In genomic region chr14:72800296-72800695, GRCh38 we compare ENCODE assay signal across 2 cellular contexts.
TF ChIP-seq lines count a peak whose summit lies in the region.

No MANE protein-coding gene starts in this region.

TF ChIP-seq in H1, 55 proteins besides CTCF, POLR2A, EP300 and RAD21:
- TF ChIP-seq SP2 (IDR thresholded peaks at IDR 0.05; ENCODE audit: low read length) (no peak), RXRA (IDR thresholded peaks at IDR 0.05; ENCODE audit: insufficient read depth, low read depth, low read length) (no peak), BCL11A (IDR thresholded peaks at IDR 0.05; ENCODE audit: low read depth in 2 of 2, low read length in 2 of 2) (no peak), ATF2 (IDR thresholded peaks at IDR 0.05; ENCODE audit: low read length) (no peak), NANOG (IDR thresholded peaks at IDR 0.05; ENCODE audit: insufficient read depth, low read depth, low read length, poor library complexity, severe bottlenecking) (no peak), SUZ12 (IDR thresholded peaks at IDR 0.05; ENCODE audit: low read length) (no peak), TAF7 (optimal IDR thresholded peaks at IDR 0.05; ENCODE audit: borderline replicate concordance, low read depth, low read length) (no peak), POLR2AphosphoS5 (IDR thresholded peaks at IDR 0.05; ENCODE audit: low read depth, low read length) (no peak), GTF2F1 (IDR thresholded peaks at IDR 0.05; ENCODE audit: borderline replicate concordance, low read depth, low read length) (no peak), USF2 (IDR thresholded peaks at IDR 0.05; ENCODE audit: low read length) (no peak), TAF1 (IDR thresholded peaks at IDR 0.05; ENCODE audit: low read depth, low read length) (no peak), BRCA1 (IDR thresholded peaks at IDR 0.05; ENCODE audit: low read depth, low read length) (no peak), SP4 (IDR thresholded peaks at IDR 0.05; ENCODE audit: low read length) (no peak), MAFK (IDR thresholded peaks at IDR 0.05; ENCODE audit: low read depth, low read length) (no peak), POU5F1 (IDR thresholded peaks at IDR 0.05; ENCODE audit: low read depth, low read length) (no peak)
- TF ChIP-seq, protein P1, sequence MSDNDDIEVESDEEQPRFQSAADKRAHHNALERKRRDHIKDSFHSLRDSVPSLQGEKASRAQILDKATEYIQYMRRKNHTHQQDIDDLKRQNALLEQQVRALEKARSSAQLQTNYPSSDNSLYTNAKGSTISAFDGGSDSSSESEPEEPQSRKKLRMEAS (IDR thresholded peaks at IDR 0.05), result no peak

TF ChIP-seq in HepG2, 621 proteins besides CTCF, POLR2A, EP300 and RAD21:
- TF ChIP-seq, protein P2, sequence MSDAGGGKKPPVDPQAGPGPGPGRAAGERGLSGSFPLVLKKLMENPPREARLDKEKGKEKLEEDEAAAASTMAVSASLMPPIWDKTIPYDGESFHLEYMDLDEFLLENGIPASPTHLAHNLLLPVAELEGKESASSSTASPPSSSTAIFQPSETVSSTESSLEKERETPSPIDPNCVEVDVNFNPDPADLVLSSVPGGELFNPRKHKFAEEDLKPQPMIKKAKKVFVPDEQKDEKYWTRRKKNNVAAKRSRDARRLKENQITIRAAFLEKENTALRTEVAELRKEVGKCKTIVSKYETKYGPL (CRISPR knock-in tag; IDR thresholded peaks at IDR 0.05), result no peak
- no peak for TF ChIP-seq TRIM24 (CRISPR knock-in tag; IDR thresholded peaks at IDR 0.05)
- TF ChIP-seq DNMT1 (CRISPR knock-in tag; IDR thresholded peaks at IDR 0.05), result no peak
- no peak for TF ChIP-seq IRX3 (CRISPR knock-in tag; IDR thresholded peaks at IDR 0.05; ENCODE audit: borderline replicate concordance, low read depth)
- TF ChIP-seq TMF1 (CRISPR knock-in tag; IDR thresholded peaks at IDR 0.05; ENCODE audit: low read depth), result no peak
- no peak for TF ChIP-seq ZMYM3 (CRISPR knock-in tag; IDR thresholded peaks at IDR 0.05)
- TF ChIP-seq PRDM15 (CRISPR knock-in tag; IDR thresholded peaks at IDR 0.05), result no peak
- no peak for TF ChIP-seq TP53 (CRISPR knock-in tag; conservative IDR thresholded peaks at IDR 0.05)
- TF ChIP-seq, protein P3, sequence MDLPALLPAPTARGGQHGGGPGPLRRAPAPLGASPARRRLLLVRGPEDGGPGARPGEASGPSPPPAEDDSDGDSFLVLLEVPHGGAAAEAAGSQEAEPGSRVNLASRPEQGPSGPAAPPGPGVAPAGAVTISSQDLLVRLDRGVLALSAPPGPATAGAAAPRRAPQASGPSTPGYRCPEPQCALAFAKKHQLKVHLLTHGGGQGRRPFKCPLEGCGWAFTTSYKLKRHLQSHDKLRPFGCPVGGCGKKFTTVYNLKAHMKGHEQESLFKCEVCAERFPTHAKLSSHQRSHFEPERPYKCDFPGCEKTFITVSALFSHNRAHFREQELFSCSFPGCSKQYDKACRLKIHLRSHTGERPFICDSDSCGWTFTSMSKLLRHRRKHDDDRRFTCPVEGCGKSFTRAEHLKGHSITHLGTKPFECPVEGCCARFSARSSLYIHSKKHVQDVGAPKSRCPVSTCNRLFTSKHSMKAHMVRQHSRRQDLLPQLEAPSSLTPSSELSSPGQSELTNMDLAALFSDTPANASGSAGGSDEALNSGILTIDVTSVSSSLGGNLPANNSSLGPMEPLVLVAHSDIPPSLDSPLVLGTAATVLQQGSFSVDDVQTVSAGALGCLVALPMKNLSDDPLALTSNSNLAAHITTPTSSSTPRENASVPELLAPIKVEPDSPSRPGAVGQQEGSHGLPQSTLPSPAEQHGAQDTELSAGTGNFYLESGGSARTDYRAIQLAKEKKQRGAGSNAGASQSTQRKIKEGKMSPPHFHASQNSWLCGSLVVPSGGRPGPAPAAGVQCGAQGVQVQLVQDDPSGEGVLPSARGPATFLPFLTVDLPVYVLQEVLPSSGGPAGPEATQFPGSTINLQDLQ (CRISPR knock-in tag; IDR thresholded peaks at IDR 0.05), result no peak
- TF ChIP-seq TFAP4 (IDR thresholded peaks at IDR 0.05; ENCODE audit: borderline replicate concordance, low read depth), result no peak
- TF ChIP-seq RFXAP (CRISPR knock-in tag; IDR thresholded peaks at IDR 0.05; ENCODE audit: borderline replicate concordance), result no peak
- no peak for TF ChIP-seq NCOR1 (IDR thresholded peaks at IDR 0.05; ENCODE audit: borderline replicate concordance, low read length)
- no peak for TF ChIP-seq HNRNPL (IDR thresholded peaks at IDR 0.05; ENCODE audit: low read depth, low read length)
- no peak for TF ChIP-seq MATR3 (CRISPR knock-in tag; IDR thresholded peaks at IDR 0.05)
TF ChIP-seq in HepG2: peak in this region for 0.
